ENCODE assay signal across 1 cellular context in genomic region chr19:512548-513365, GRCh38.
TF ChIP-seq lines count a peak whose summit lies in the region.

No MANE protein-coding gene starts in this region.

TF ChIP-seq in HepG2, 621 proteins besides CTCF, POLR2A, EP300 and RAD21 (continues in another document):
- no peak for TF ChIP-seq POLR2AphosphoS2 (IDR thresholded peaks at IDR 0.05; ENCODE audit: low read depth, low read length)
- no peak for TF ChIP-seq MLX (CRISPR knock-in tag; IDR thresholded peaks at IDR 0.05)
- TF ChIP-seq ZNF205 (CRISPR knock-in tag; IDR thresholded peaks at IDR 0.05) = 0 out of 2 replicates have a peak, but pooled peaks have one; percentile 2
- TF ChIP-seq SIX1 (CRISPR knock-in tag; IDR thresholded peaks at IDR 0.05; ENCODE audit: borderline replicate concordance) = no peak
- peak; percentile 11; the same call in 1 of the 2 replicates for TF ChIP-seq ZFY (CRISPR knock-in tag; IDR thresholded peaks at IDR 0.05)
- no peak for TF ChIP-seq HBP1 (CRISPR knock-in tag; IDR thresholded peaks at IDR 0.05; ENCODE audit: low read depth)
- no peak for TF ChIP-seq ZBTB2 (CRISPR knock-in tag; IDR thresholded peaks at IDR 0.05; ENCODE audit: low read depth)
- TF ChIP-seq KDM3A (CRISPR knock-in tag; IDR thresholded peaks at IDR 0.05; ENCODE audit: low read depth) = no peak
- no peak for TF ChIP-seq ZBTB14 (CRISPR knock-in tag; IDR thresholded peaks at IDR 0.05)
- 0 out of 2 replicates have a peak, but pooled peaks have one; percentile 10 for TF ChIP-seq E2F5 (CRISPR knock-in tag; conservative IDR thresholded peaks at IDR 0.05)
- TF ChIP-seq ZNF318 (CRISPR knock-in tag; IDR thresholded peaks at IDR 0.05) = peak; percentile 83; the same call in 1 of the 2 replicates
- no peak for TF ChIP-seq ZNF18 (CRISPR knock-in tag; IDR thresholded peaks at IDR 0.05; ENCODE audit: insufficient replicate concordance)
- peak; percentile 42; the same call in 1 of the 2 replicates for TF ChIP-seq HDAC1 (CRISPR knock-in tag; IDR thresholded peaks at IDR 0.05)
- TF ChIP-seq TRIM22 (IDR thresholded peaks at IDR 0.05) = no peak
- no peak for TF ChIP-seq ZNF607 (CRISPR knock-in tag; IDR thresholded peaks at IDR 0.05; ENCODE audit: borderline replicate concordance)
- TF ChIP-seq FOXA3 (CRISPR knock-in tag; IDR thresholded peaks at IDR 0.05) = peak; percentile 61
- no peak for TF ChIP-seq ZNF776 (CRISPR knock-in tag; IDR thresholded peaks at IDR 0.05)
- no peak for TF ChIP-seq SIX4 (CRISPR knock-in tag; IDR thresholded peaks at IDR 0.05)
- no peak for TF ChIP-seq ESRRA (CRISPR knock-in tag; IDR thresholded peaks at IDR 0.05; ENCODE audit: low read depth)
- TF ChIP-seq ZNF10 (CRISPR knock-in tag; IDR thresholded peaks at IDR 0.05; ENCODE audit: borderline replicate concordance, low read depth) = no peak
- peak; percentile 50; the same call in 1 of the 2 replicates for TF ChIP-seq KDM2A (CRISPR knock-in tag; IDR thresholded peaks at IDR 0.05; ENCODE audit: borderline replicate concordance, low read depth)
- TF ChIP-seq ZNF75D (CRISPR knock-in tag; IDR thresholded peaks at IDR 0.05; ENCODE audit: borderline replicate concordance) = no peak
- TF ChIP-seq EZH2 (conservative IDR thresholded peaks at IDR 0.05; ENCODE audit: low read depth, low read length) = no peak
- 0 out of 2 replicates have a peak, but pooled peaks have one; percentile 21 for TF ChIP-seq PHF21A (CRISPR knock-in tag; IDR thresholded peaks at IDR 0.05)
- peak; percentile 23; the same call in 1 of the 2 replicates for TF ChIP-seq RXRA (CRISPR knock-in tag; IDR thresholded peaks at IDR 0.05)
- no peak for TF ChIP-seq ZBED4 (CRISPR knock-in tag; IDR thresholded peaks at IDR 0.05; ENCODE audit: borderline replicate concordance)
- TF ChIP-seq POLR2G (IDR thresholded peaks at IDR 0.05; ENCODE audit: low read depth, low read length) = 0 out of 2 replicates have a peak, but pooled peaks have one; percentile 20
- no peak for TF ChIP-seq POGZ (CRISPR knock-in tag; IDR thresholded peaks at IDR 0.05)
- TF ChIP-seq ZNF562 (CRISPR knock-in tag; IDR thresholded peaks at IDR 0.05; ENCODE audit: borderline replicate concordance) = no peak
- peak; percentile 45; the same call in 1 of the 2 replicates for TF ChIP-seq GABPB1 (CRISPR knock-in tag; IDR thresholded peaks at IDR 0.05)
- TF ChIP-seq IKZF4 (CRISPR knock-in tag; IDR thresholded peaks at IDR 0.05; ENCODE audit: borderline replicate concordance, low read depth, not compliant biosample characterization) = no peak
- TF ChIP-seq U2AF2 (IDR thresholded peaks at IDR 0.05; ENCODE audit: low read depth, low read length) = no peak
- TF ChIP-seq CHCHD3 (CRISPR knock-in tag; IDR thresholded peaks at IDR 0.05) = no peak
- no peak for TF ChIP-seq ZNF253 (CRISPR knock-in tag; IDR thresholded peaks at IDR 0.05; ENCODE audit: borderline replicate concordance)
- TF ChIP-seq E2F1 (CRISPR knock-in tag; IDR thresholded peaks at IDR 0.05) = no peak
